ENCODE assay signal across 20 cellular contexts in genomic region chr14:101194356-101195308, GRCh38.
DNase-seq lines count a peak whose midpoint lies in the region; ATAC-seq and TF ChIP-seq lines count a peak whose summit lies in the region.
"Had no signal": no experiment of that assay in that cellular context is flagged by ENCODE, and none has a peak within 500 bp of the region (broad histone marks: within the 10 kb centered on the region; RNA-seq: fewer than 3 reads in every experiment).

No MANE protein-coding gene starts in this region.

- H2AK5ac ChIP-seq in trophoblast cell (ENCODE audit: low read length) = no peak overlapping the region

- CTCF ChIA-PET in OCI-LY7 (lab: Charles Lee; ENCODE audit: unreplicated experiment) = no interaction called here

- H3K27ac ChIP-seq in trophoblast cell (ENCODE audit: low read depth, low read length) = no peak overlapping the region
- no peak overlapping the region for H3K27ac ChIP-seq in OCI-LY7 (ENCODE audit: low read depth, low read length, poor library complexity, severe bottlenecking)
- H3K27ac ChIP-seq: cardiac muscle cell, pancreas, VCaP had no signal

- H3K79me1 ChIP-seq in trophoblast cell (ENCODE audit: low read length) = no peaks in the 10 kb centered on the region

- no peaks in the 10 kb centered on the region for H3K79me2 ChIP-seq in trophoblast cell (ENCODE audit: control insufficient read depth, insufficient read depth, low read length, poor library complexity)
- H3K79me2 ChIP-seq in OCI-LY7 (ENCODE audit: insufficient read depth, low read depth, low read length) = no peaks in the 10 kb centered on the region

- no peak overlapping the region for H4K12ac ChIP-seq in trophoblast cell (ENCODE audit: low read depth, low read length)

- BruUV-seq in OCI-LY7 (replicated peaks; lab: Mats Ljungman, UMichigan) = no TSS peak

- H3K4me2 ChIP-seq in trophoblast cell (ENCODE audit: low read length) (no peak overlapping the region), OCI-LY7 (ENCODE audit: low read length) (no peak overlapping the region)

- WGBS in trophoblast cell (ENCODE audit: extremely low coverage, insufficient coverage, insufficient read length) = no CpG with 5 or more reads among the region's 21 CpGs

- no peaks in the 10 kb centered on the region for H4K20me1 ChIP-seq in OCI-LY7 (ENCODE audit: insufficient read depth, low read length)

- H2BK12ac ChIP-seq in trophoblast cell (ENCODE audit: low read length) = no peak overlapping the region

- no peak for ATAC-seq in HG02678 (IDR thresholded peaks at IDR 0.05; ENCODE audit: unreplicated experiment)
- ATAC-seq: activated CD8-positive, alpha-beta T cell treated with anti-CD3 and anti-CD28 coated beads for 36 hours; K562 had no signal

- H2AFZ ChIP-seq in trophoblast cell (ENCODE audit: insufficient read depth, low read length, poor library complexity) (no peak overlapping the region), OCI-LY7 (ENCODE audit: low read length) (no peak overlapping the region)

- DNase-seq in DMS79 treated with DMSO at 0.1 percent for 48 hours (lab: John Stamatoyannopoulos, UW) (peak; percentile 57), NCI-H1105 treated with DMSO at 0.1 percent for 48 hours (lab: John Stamatoyannopoulos, UW) (peak; percentile 78), ecto neural progenitor cell (ENCODE audit: low spot score) (peak; percentile 23), retina (peak; percentile 44), trophoblast cell (no peak), OCI-LY7 (ENCODE audit: low spot score) (no peak)
- DNase-seq: activated CD8-positive, alpha-beta T cell treated with anti-CD3 and anti-CD28 coated beads for 36 hours; activated gamma-delta T cell treated with Interleukin-2 at 50 U/mL for 16 hours; Calu3; esophagus squamous epithelium; HCEC 1CT; MV-4-11; NCI-H2227 treated with DMSO at 0.1 percent for 48 hours; SHP77 treated with DMSO at 0.1 percent for 48 hours; stimulated activated CD4-positive, alpha-beta T cell treated with anti-CD3 and anti-CD28 coated beads, Interleukin-4, amount 100 ng/mL, for 24 hours had no signal

- no peak overlapping the region for H4K8ac ChIP-seq in trophoblast cell (ENCODE audit: low read depth, low read length)

- no peaks in the 10 kb centered on the region for H3K36me3 ChIP-seq in trophoblast cell (ENCODE audit: control insufficient read depth in 1 of 2, insufficient read depth in 2 of 2, low read length in 2 of 2)
- no peaks in the 10 kb centered on the region for H3K36me3 ChIP-seq in OCI-LY7 (ENCODE audit: insufficient read depth, low read length)
- H3K36me3 ChIP-seq: cardiac muscle cell, esophagus squamous epithelium, pancreas had no signal

- H3K4me1 ChIP-seq in trophoblast cell (ENCODE audit: control insufficient read depth in 1 of 2, insufficient read depth in 2 of 2, low read length in 2 of 2) (no peaks in the 10 kb centered on the region), OCI-LY7 (ENCODE audit: insufficient read depth, low read length, poor library complexity, severe bottlenecking) (no peaks in the 10 kb centered on the region)
- H3K4me1 ChIP-seq: pancreas had no signal

- H4K91ac ChIP-seq in trophoblast cell (ENCODE audit: low read depth, low read length) = no peak overlapping the region

- no peak overlapping the region for H2BK5ac ChIP-seq in trophoblast cell (ENCODE audit: low read depth, low read length, poor library complexity)

- intact Hi-C loops in OCI-LY7 (cut with micrococcal nuclease; ENCODE audit: unreplicated experiment) = no loop called here

- no peaks in the 10 kb centered on the region for H3K9me2 ChIP-seq in OCI-LY7 (ENCODE audit: insufficient read depth, low read length)

- H3K14ac ChIP-seq in trophoblast cell (ENCODE audit: low read length) = no peak overlapping the region

- H3K4me3 ChIP-seq in trophoblast cell (ENCODE audit: low read depth, low read length) (no peak overlapping the region), OCI-LY7 (ENCODE audit: low read depth, low read length, poor library complexity, severe bottlenecking) (no peak overlapping the region)
- H3K4me3 ChIP-seq: cardiac muscle cell, esophagus squamous epithelium, K562, pancreas had no signal

- no peak for TF ChIP-seq CTCF in OCI-LY7 (conservative IDR thresholded peaks at IDR 0.05; ENCODE audit: low read length)

- H3K4ac ChIP-seq in trophoblast cell (ENCODE audit: low read depth, low read length) = no peak overlapping the region

- H3K18ac ChIP-seq in trophoblast cell (ENCODE audit: low read length) = no peak overlapping the region

- H3K9me3 ChIP-seq in trophoblast cell (ENCODE audit: insufficient read depth, low read depth, low read length) = no peaks in the 10 kb centered on the region
- H3K9me3 ChIP-seq in OCI-LY7 (ENCODE audit: low read length) = no peaks in the 10 kb centered on the region
- H3K9me3 ChIP-seq: esophagus squamous epithelium, pancreas had no signal

- H2BK120ac ChIP-seq in trophoblast cell (ENCODE audit: insufficient read depth, low read length, poor library complexity) = no peak overlapping the region

- H3K23ac ChIP-seq in trophoblast cell (ENCODE audit: low read length) = no peak overlapping the region

- H3K9ac ChIP-seq in trophoblast cell (ENCODE audit: low read length) = no peak overlapping the region

- POLR2A ChIA-PET in OCI-LY7 (lab: Charles Lee) = no interaction called here

- H3K27me3 ChIP-seq in trophoblast cell (ENCODE audit: insufficient read depth, low read length) = no peaks in the 10 kb centered on the region
- H3K27me3 ChIP-seq: cardiac muscle cell, esophagus squamous epithelium, pancreas had no signal

Comparison
In these comparisons a context has a peak if more than half of its experiments do, and no peak if none do; other contexts are left out.
1. DNase-seq: peak in DMS79 treated with DMSO at 0.1 percent for 48 hours (single experiment), NCI-H1105 treated with DMSO at 0.1 percent for 48 hours (single experiment), ecto neural progenitor cell (single experiment) and retina (single experiment); none in trophoblast cell (0 of 2) and OCI-LY7 (single experiment).